In genomic region chr1:32971156-32971555, GRCh38 we compare ENCODE assay signal across 19 cellular contexts. TPM values are rescaled to one million over a fixed set of nuclear protein-coding genes. Genes with fewer than 3 reads are reported as not detected.
DNase-seq lines count a peak whose midpoint lies in the region; ATAC-seq and TF ChIP-seq lines count a peak whose summit lies in the region.
"Had no signal": no experiment of that assay in that cellular context is flagged by ENCODE, and none has a peak within 500 bp of the region (broad histone marks: within the 10 kb centered on the region; RNA-seq: fewer than 3 reads in every experiment).

No MANE protein-coding gene starts in this region.

- H3K27me3 Mint-ChIP-seq in T-helper 1 cell treated with Interleukin-12 subunit alpha and Interleukin-12 subunit beta and Interleukin-4 antibody, amounts not matched to agents 30 μg/mL and 1 μg/mL, for 36 hours (ENCODE audit: low read depth), result peaks cover 21% of the 10 kb centered on the region
- H3K27me3 Mint-ChIP-seq in activated T-helper 2 cell treated with anti-CD3 and anti-CD28 coated beads, Interferon-gamma antibody, Interleukin-2, Interleukin-4, amounts not matched to agents 10 μg/mL and 5 μg/mL and 100 μg/mL, durations not matched to agents 14 hours and 24 hours and 36 hours (ENCODE audit: low read depth), result peaks cover 13% of the 10 kb centered on the region

- H3K27me3 ChIP-seq in osteoblast (ENCODE audit: insufficient read depth, low read length), result no peaks in the 10 kb centered on the region
- H3K27me3 ChIP-seq: BE2C had no signal

- no peak overlapping the region for H3K27ac ChIP-seq in HEK293 (ENCODE audit: extremely low read depth, low read depth, low read length)
- no peak overlapping the region for H3K27ac ChIP-seq in osteoblast (ENCODE audit: low read depth, low read length)
- H3K27ac ChIP-seq: BLaER1 had no signal

- H3K4me3 ChIP-seq in HEK293 (ENCODE audit: low read depth, low read length), result no peak overlapping the region
- H3K4me3 ChIP-seq in osteoblast (ENCODE audit: insufficient read depth, low read length), result no peak overlapping the region
- H3K4me3 ChIP-seq: BLaER1 had no signal

- H3K9me3 ChIP-seq in HEK293 (ENCODE audit: control insufficient read depth, insufficient read depth, low read depth, low read length) (no peaks in the 10 kb centered on the region), osteoblast (ENCODE audit: low read depth, low read length) (no peaks in the 10 kb centered on the region)
- H3K9me3 ChIP-seq: BE2C had no signal

- TF ChIP-seq CTCF in HEK293 (tag by site-specific recombination; IDR thresholded peaks at IDR 0.05) (no peak), osteoblast (IDR thresholded peaks at IDR 0.05; ENCODE audit: extremely low read depth, low read depth, low read length) (no peak)

- no peak overlapping the region for H2AFZ ChIP-seq in osteoblast (ENCODE audit: low read length)

- intact Hi-C loops in activated T-helper 2 cell treated with anti-CD3 and anti-CD28 coated beads, Interferon-gamma antibody, Interleukin-2, Interleukin-4, amounts not matched to agents 10 μg/mL and 5 μg/mL and 100 μg/mL, durations not matched to agents 14 hours and 24 hours and 36 hours (cut with micrococcal nuclease), result loop anchor here (1.0 kb wide), 1 partner anchor 10 kb away; no protein-coding TSS in a partner anchor

- no peak overlapping the region for H3K4me2 ChIP-seq in osteoblast (ENCODE audit: insufficient read depth, low read length)
- H3K4me2 ChIP-seq: BLaER1 had no signal

- no peaks in the 10 kb centered on the region for H3K36me3 ChIP-seq in HEK293 (ENCODE audit: control insufficient read depth in 2 of 2, insufficient read depth in 1 of 2, low read length in 2 of 2)
- no peaks in the 10 kb centered on the region for H3K36me3 ChIP-seq in osteoblast (ENCODE audit: insufficient read depth, low read length)
- H3K36me3 ChIP-seq: BE2C, BLaER1 had no signal

- H3K9me3 Mint-ChIP-seq in T-helper 1 cell treated with Interleukin-12 subunit alpha and Interleukin-12 subunit beta and Interleukin-4 antibody, amounts not matched to agents 30 μg/mL and 1 μg/mL, for 36 hours, result no peaks in the 10 kb centered on the region
- H3K9me3 Mint-ChIP-seq in activated T-helper 2 cell treated with anti-CD3 and anti-CD28 coated beads, Interferon-gamma antibody, Interleukin-2, Interleukin-4, amounts not matched to agents 10 μg/mL and 5 μg/mL and 100 μg/mL, durations not matched to agents 14 hours and 24 hours and 36 hours, result no peaks in the 10 kb centered on the region
- H3K9me3 Mint-ChIP-seq: CD8-positive, alpha-beta memory T cell had no signal

- DNase-seq in T-helper 1 cell (no peak), osteoblast (ENCODE audit: insufficient read length, low spot score, missing footprints) (peak; percentile 65), SHP77 treated with DMSO at 0.1 percent for 48 hours (lab: John Stamatoyannopoulos, UW) (no peak), cerebellar nuclear complex (lab: John Stamatoyannopoulos, UW) (no peak)
- no peak for DNase-seq in activated T-helper 2 cell treated with anti-CD3 and anti-CD28 coated beads, Interferon-gamma antibody, Interleukin-2, Interleukin-4, amounts not matched to agents 10 μg/mL and 5 μg/mL and 100 μg/mL, durations not matched to agents 14 hours and 24 hours and 36 hours (ENCODE audit: low spot score)
- DNase-seq: 8988T; ACHN; BE2C; C1 segment of cervical spinal cord; CD4-positive, alpha-beta memory T cell; CD4-positive, CD25-positive, alpha-beta regulatory T cell; CD8-positive, alpha-beta memory T cell; COR-L47; DMS79 treated with DMSO at 0.1 percent for 48 hours; GF-D8 had no signal

- CTCF ChIA-PET in HEK293 (lab: Yijun Ruan, JAX), result no interaction called here

- H3K36me3 Mint-ChIP-seq in T-helper 1 cell treated with Interleukin-12 subunit alpha and Interleukin-12 subunit beta and Interleukin-4 antibody, amounts not matched to agents 30 μg/mL and 1 μg/mL, for 36 hours (ENCODE audit: low read depth), result peaks cover 20% of the 10 kb centered on the region
- H3K36me3 Mint-ChIP-seq in activated T-helper 2 cell treated with anti-CD3 and anti-CD28 coated beads, Interferon-gamma antibody, Interleukin-2, Interleukin-4, amounts not matched to agents 10 μg/mL and 5 μg/mL and 100 μg/mL, durations not matched to agents 14 hours and 24 hours and 36 hours (ENCODE audit: low read depth), result no peaks in the 10 kb centered on the region
- H3K36me3 Mint-ChIP-seq: CD4-positive, alpha-beta memory T cell had no signal

- POLR2A ChIA-PET in HEK293 (lab: Yijun Ruan, JAX), result no interaction called here

- H3K4me1 Mint-ChIP-seq in T-helper 1 cell treated with Interleukin-12 subunit alpha and Interleukin-12 subunit beta and Interleukin-4 antibody, amounts not matched to agents 30 μg/mL and 1 μg/mL, for 36 hours (ENCODE audit: low read depth), result peaks cover 40% of the 10 kb centered on the region
- H3K4me1 Mint-ChIP-seq in activated T-helper 2 cell treated with anti-CD3 and anti-CD28 coated beads, Interferon-gamma antibody, Interleukin-2, Interleukin-4, amounts not matched to agents 10 μg/mL and 5 μg/mL and 100 μg/mL, durations not matched to agents 14 hours and 24 hours and 36 hours (ENCODE audit: low read depth), result peaks cover 39% of the 10 kb centered on the region

- H3K79me2 ChIP-seq in osteoblast (ENCODE audit: insufficient read depth, low read length), result no peaks in the 10 kb centered on the region

- H4K20me1 ChIP-seq in osteoblast (ENCODE audit: insufficient read depth, low read length), result no peaks in the 10 kb centered on the region
- H4K20me1 ChIP-seq: BLaER1 had no signal

- H3K27ac Mint-ChIP-seq in T-helper 1 cell treated with Interleukin-12 subunit alpha and Interleukin-12 subunit beta and Interleukin-4 antibody, amounts not matched to agents 30 μg/mL and 1 μg/mL, for 36 hours, result peak overlapping the region; percentile 37
- H3K27ac Mint-ChIP-seq in activated T-helper 2 cell treated with anti-CD3 and anti-CD28 coated beads, Interferon-gamma antibody, Interleukin-2, Interleukin-4, amounts not matched to agents 10 μg/mL and 5 μg/mL and 100 μg/mL, durations not matched to agents 14 hours and 24 hours and 36 hours, result peak overlapping the region; percentile 48

- no peak for ATAC-seq in HG03159 (IDR thresholded peaks at IDR 0.05; ENCODE audit: unreplicated experiment)

- H3K4me1 ChIP-seq in HEK293 (ENCODE audit: control insufficient read depth, insufficient read depth, low read length), result no peaks in the 10 kb centered on the region
- H3K4me1 ChIP-seq in osteoblast (ENCODE audit: insufficient read depth, low read length), result peaks cover 29% of the 10 kb centered on the region
- H3K4me1 ChIP-seq: BE2C, BLaER1 had no signal

- H3K4me3 Mint-ChIP-seq in T-helper 1 cell treated with Interleukin-12 subunit alpha and Interleukin-12 subunit beta and Interleukin-4 antibody, amounts not matched to agents 30 μg/mL and 1 μg/mL, for 36 hours, result no peak overlapping the region
- no peak overlapping the region for H3K4me3 Mint-ChIP-seq in activated T-helper 2 cell treated with anti-CD3 and anti-CD28 coated beads, Interferon-gamma antibody, Interleukin-2, Interleukin-4, amounts not matched to agents 10 μg/mL and 5 μg/mL and 100 μg/mL, durations not matched to agents 14 hours and 24 hours and 36 hours (ENCODE audit: low read depth)

TF ChIP-seq in HEK293, 187 proteins besides CTCF, POLR2A, EP300 and RAD21:
- TF ChIP-seq ZNF837 (tag by site-specific recombination; IDR thresholded peaks at IDR 0.05), result no peak
- TF ChIP-seq, protein P1, sequence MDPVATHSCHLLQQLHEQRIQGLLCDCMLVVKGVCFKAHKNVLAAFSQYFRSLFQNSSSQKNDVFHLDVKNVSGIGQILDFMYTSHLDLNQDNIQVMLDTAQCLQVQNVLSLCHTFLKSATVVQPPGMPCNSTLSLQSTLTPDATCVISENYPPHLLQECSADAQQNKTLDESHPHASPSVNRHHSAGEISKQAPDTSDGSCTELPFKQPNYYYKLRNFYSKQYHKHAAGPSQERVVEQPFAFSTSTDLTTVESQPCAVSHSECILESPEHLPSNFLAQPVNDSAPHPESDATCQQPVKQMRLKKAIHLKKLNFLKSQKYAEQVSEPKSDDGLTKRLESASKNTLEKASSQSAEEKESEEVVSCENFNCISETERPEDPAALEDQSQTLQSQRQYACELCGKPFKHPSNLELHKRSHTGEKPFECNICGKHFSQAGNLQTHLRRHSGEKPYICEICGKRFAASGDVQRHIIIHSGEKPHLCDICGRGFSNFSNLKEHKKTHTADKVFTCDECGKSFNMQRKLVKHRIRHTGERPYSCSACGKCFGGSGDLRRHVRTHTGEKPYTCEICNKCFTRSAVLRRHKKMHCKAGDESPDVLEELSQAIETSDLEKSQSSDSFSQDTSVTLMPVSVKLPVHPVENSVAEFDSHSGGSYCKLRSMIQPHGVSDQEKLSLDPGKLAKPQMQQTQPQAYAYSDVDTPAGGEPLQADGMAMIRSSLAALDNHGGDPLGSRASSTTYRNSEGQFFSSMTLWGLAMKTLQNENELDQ (tag by site-specific recombination; IDR thresholded peaks at IDR 0.05; ENCODE audit: low read depth), result no peak
- TF ChIP-seq ZBTB17 (tag by site-specific recombination; IDR thresholded peaks at IDR 0.05), result peak; percentile 52; the same call in 1 of the 2 replicates
TF ChIP-seq in HEK293: peak in this region for 1.

RNA-seq across cellular contexts. Expression of gene RNF19B, which starts 6.5 kb away (rescaled TPM):
- total RNA-seq in activated T-helper 2 cell treated with anti-CD3 and anti-CD28 coated beads, Interferon-gamma antibody, Interleukin-2, Interleukin-4, amounts not matched to agents 10 μg/mL and 5 μg/mL and 100 μg/mL, durations not matched to agents 14 hours and 24 hours and 36 hours, result 50.4 and 52.5 TPM in 2 replicates
- 14.5 and 19.7 TPM in 2 replicates for total RNA-seq in osteoblast
